Comparison of ENCODE assay signal across 17 cellular contexts in genomic region chr3:72078661-72079368, GRCh38.
DNase-seq lines count a peak whose midpoint lies in the region; ATAC-seq and TF ChIP-seq lines count a peak whose summit lies in the region.
"Had no signal": no experiment of that assay in that cellular context is flagged by ENCODE, and none has a peak within 500 bp of the region (broad histone marks: within the 10 kb centered on the region; RNA-seq: fewer than 3 reads in every experiment).

No MANE protein-coding gene starts in this region.

- H3K27me3 Mint-ChIP-seq in T-helper 2 cell treated with Interferon-gamma antibody and Interleukin-4, amounts not matched to agents 5 μg/mL and 100 μg/mL, for 36 hours (ENCODE audit: low read depth) = no peaks in the 10 kb centered on the region

- H3K4me2 ChIP-seq in BLaER1 treated with 17β-estradiol and CSF1 and Interleukin-3, amounts not matched to agents 10 nM and 100 nM = peak overlapping the region; percentile 37 to 86 (median 49); a peak in 21 of 22 replicates

- no peak overlapping the region for H3K9ac ChIP-seq in BLaER1 treated with 17β-estradiol and CSF1 and Interleukin-3, amounts not matched to agents 10 nM and 100 nM

- TF ChIP-seq POLR2A in GM19193 (IDR thresholded peaks at IDR 0.05; ENCODE audit: extremely low read depth, insufficient read depth, insufficient read length) = peak; percentile 41

- H3K9me3 ChIP-seq in BLaER1 treated with 17β-estradiol and CSF1 and Interleukin-3, amounts not matched to agents 10 nM and 100 nM (replicated peaks in 1 of 11) = peaks cover 21 to 36% (median 31%) of the 10 kb centered on the region in 11 experiments

- no peak overlapping the region for H3K4me3 Mint-ChIP-seq in T-helper 2 cell treated with Interferon-gamma antibody and Interleukin-4, amounts not matched to agents 5 μg/mL and 100 μg/mL, for 36 hours
- H3K4me3 Mint-ChIP-seq: neural crest cell had no signal

- no peak overlapping the region for H3K27ac Mint-ChIP-seq in T-helper 2 cell treated with Interferon-gamma antibody and Interleukin-4, amounts not matched to agents 5 μg/mL and 100 μg/mL, for 36 hours

- no peaks in the 10 kb centered on the region for H3K27me3 ChIP-seq in BLaER1 treated with 17β-estradiol and CSF1 and Interleukin-3, amounts not matched to agents 10 nM and 100 nM

- H3K36me3 ChIP-seq in BLaER1 treated with 17β-estradiol and CSF1 and Interleukin-3, amounts not matched to agents 10 nM and 100 nM = peaks cover 0 to 11% (median 0%) of the 10 kb centered on the region in 11 experiments; a peak in 1 of 22 replicates

- peaks cover 28% of the 10 kb centered on the region for H3K4me1 Mint-ChIP-seq in T-helper 2 cell treated with Interferon-gamma antibody and Interleukin-4, amounts not matched to agents 5 μg/mL and 100 μg/mL, for 36 hours (ENCODE audit: low read depth)

- H3K4me3 ChIP-seq in BLaER1 treated with 17β-estradiol and CSF1 and Interleukin-3, amounts not matched to agents 10 nM and 100 nM = no peak overlapping the region

- no peak overlapping the region for H3K27ac ChIP-seq in BLaER1 treated with 17β-estradiol and CSF1 and Interleukin-3, amounts not matched to agents 10 nM and 100 nM

- H3K36me3 Mint-ChIP-seq in T-helper 2 cell treated with Interferon-gamma antibody and Interleukin-4, amounts not matched to agents 5 μg/mL and 100 μg/mL, for 36 hours (ENCODE audit: low read depth) = peaks cover 4% of the 10 kb centered on the region

- H4K20me1 ChIP-seq in BLaER1 treated with 17β-estradiol and CSF1 and Interleukin-3, amounts not matched to agents 10 nM and 100 nM = no peaks in the 10 kb centered on the region

- H3K4me1 ChIP-seq in BLaER1 treated with 17β-estradiol and CSF1 and Interleukin-3, amounts not matched to agents 10 nM and 100 nM = peaks cover 46 to 67% (median 58%) of the 10 kb centered on the region in 10 experiments

- H3K9me3 Mint-ChIP-seq in T-helper 2 cell treated with Interferon-gamma antibody and Interleukin-4, amounts not matched to agents 5 μg/mL and 100 μg/mL, for 36 hours = peaks cover 24% of the 10 kb centered on the region

- DNase-seq in T-helper 2 cell treated with Interferon-gamma antibody and Interleukin-4, amounts not matched to agents 5 μg/mL and 100 μg/mL, for 36 hours (ENCODE audit: low spot score) = peak; percentile 18
- DNase-seq in SIG-M5 (lab: John Stamatoyannopoulos, UW) (no peak), activated T-cell treated with anti-CD3 and anti-CD28 coated beads for 4 hours (no peak)
- no peak for DNase-seq in NK-92 treated with Interleukin-12 subunit alpha and Interleukin-12 subunit beta, amount 100 ng/mL, for 24 hours (lab: John Stamatoyannopoulos, UW)
- DNase-seq: cortex of kidney; EL; head of caudate nucleus; Kasumi-1; mesendoderm; NCI-H345; stimulated activated CD4-positive, alpha-beta T cell treated with anti-CD3 and anti-CD28 coated beads, Interleukin-15, amount 100 ng/mL, for 24 hours had no signal

- ATAC-seq in HG03108 (IDR thresholded peaks at IDR 0.05; ENCODE audit: unreplicated experiment) = peak; percentile 28
- no peak for ATAC-seq in HG02571 (IDR thresholded peaks at IDR 0.05; ENCODE audit: unreplicated experiment)
- ATAC-seq: SK-N-SH treated with all-trans-retinoic acid at 6 μM for 48 hours had no signal
